Comparison of ENCODE assay signal across 10 cellular contexts in genomic region chr5:40378431-40379175, GRCh38.
DNase-seq lines count a peak whose midpoint lies in the region; ATAC-seq, FAIRE-seq and TF ChIP-seq lines count a peak whose summit lies in the region.
"Had no signal": no experiment of that assay in that cellular context is flagged by ENCODE, and none has a peak within 500 bp of the region (broad histone marks: within the 10 kb centered on the region; RNA-seq: fewer than 3 reads in every experiment).

No MANE protein-coding gene starts in this region.

- intact Hi-C loops in GM12878 (cut with micrococcal nuclease; ENCODE audit: unreplicated experiment): loop anchor here (1.0 kb wide), 1 partner anchor 111 kb away; no protein-coding TSS in a partner anchor

- H3K4ac ChIP-seq in mesendoderm (ENCODE audit: low read depth, low read length): no peak overlapping the region

- H3K4me2 ChIP-seq in GM12878 (ENCODE audit: control insufficient read depth, insufficient read depth) (peak overlapping the region; percentile 32), mesendoderm (ENCODE audit: low read length) (no peak overlapping the region)

- H3K23ac ChIP-seq in mesendoderm (ENCODE audit: low read length): no peak overlapping the region

- H3K36me3 ChIP-seq in GM12878 (ENCODE audit: control insufficient read depth in 2 of 2, insufficient read depth in 2 of 2, low read length in 1 of 2) (no peaks in the 10 kb centered on the region), mesendoderm (ENCODE audit: control insufficient read depth, insufficient read depth, low read length) (no peaks in the 10 kb centered on the region)
- H3K36me3 ChIP-seq: esophagus muscularis mucosa, stomach had no signal

- ATAC-seq in GM21528 (IDR thresholded peaks at IDR 0.05; ENCODE audit: low FRiP score, unreplicated experiment): peak; percentile 86
- peak; percentile 68 for ATAC-seq in HG03457 (IDR thresholded peaks at IDR 0.05; ENCODE audit: unreplicated experiment)
- peak; percentile 88 for ATAC-seq in GM12878

- H3K79me1 ChIP-seq in mesendoderm (ENCODE audit: low read length): no peaks in the 10 kb centered on the region

- no peak overlapping the region for H4K5ac ChIP-seq in mesendoderm (ENCODE audit: low read length)

- no peak for TF ChIP-seq CTCF in GM12878 (IDR thresholded peaks at IDR 0.05 in 2 of 3, conservative IDR thresholded peaks at IDR 0.05 in 1 of 3; ENCODE audit: control insufficient read depth in 2 of 3, extremely low read depth in 1 of 3, insufficient read depth in 1 of 3, low read depth in 3 of 3, low read length in 3 of 3)

- H3K27me3 ChIP-seq in GM12878 (replicated peaks in 1 of 2; ENCODE audit: control insufficient read depth in 2 of 2, insufficient read depth in 2 of 2, low read length in 1 of 2) (no peaks in the 10 kb centered on the region), mesendoderm (ENCODE audit: insufficient read depth, low read length, poor library complexity) (no peaks in the 10 kb centered on the region)
- H3K27me3 ChIP-seq: esophagus muscularis mucosa, stomach had no signal

- H4K8ac ChIP-seq in mesendoderm (ENCODE audit: low read depth, low read length): no peak overlapping the region

- DNase-seq in GM18507 (ENCODE audit: extremely low spot score, insufficient read length, low read depth) (no peak), GM12878 (ENCODE audit: low read depth, low spot score) (peak; percentile 62), NCI-H446 treated with DMSO at 0.1 percent for 48 hours (lab: John Stamatoyannopoulos, UW) (no peak), mesendoderm (no peak), urothelium cell line (ENCODE audit: low spot score) (no peak)
- DNase-seq in stimulated activated naive CD4-positive, alpha-beta T cell treated with Interleukin-2 at 50 U/mL for 16 hours (lab: John Stamatoyannopoulos, UW): no peak
- DNase-seq: stomach had no signal

- RAD21 ChIA-PET in GM12878 (lab: Charles Lee; ENCODE audit: unreplicated experiment): no interaction called here

- H3K4me1 ChIP-seq in GM12878 (ENCODE audit: control insufficient read depth, insufficient read depth, low read length) (peaks cover 20% of the 10 kb centered on the region), mesendoderm (ENCODE audit: control insufficient read depth, low read depth, low read length) (no peaks in the 10 kb centered on the region)

- FAIRE-seq in GM18507 (lab: Jason Lieb, UNC) (peak; percentile 81), GM12878 (lab: Jason Lieb, UNC) (peak; percentile 72), urothelium cell line (lab: Jason Lieb, UNC) (no peak)

- H2BK120ac ChIP-seq in mesendoderm (ENCODE audit: low read depth, low read length): no peak overlapping the region

- no peaks in the 10 kb centered on the region for H4K20me1 ChIP-seq in GM12878 (ENCODE audit: control insufficient read depth, insufficient read depth)

- H3K27ac ChIP-seq in GM12878 (ENCODE audit: control insufficient read depth, insufficient read depth): no peak overlapping the region
- no peak overlapping the region for H3K27ac ChIP-seq in mesendoderm (ENCODE audit: low read depth, low read length)
- H3K27ac ChIP-seq: esophagus muscularis mucosa had no signal

- in situ Hi-C loops in GM12878 (cut with MboI): no loop called here

- no peak overlapping the region for H2BK5ac ChIP-seq in mesendoderm (ENCODE audit: low read length)

- SMC1A ChIA-PET in GM12878 (lab: Charles Lee; ENCODE audit: uncharacterized antibody, unreplicated experiment): interaction anchor here (0.6 kb wide), 2 partner anchors 239 to 261 kb away, joined by 3 read pairs; no protein-coding TSS in a partner anchor

- no peak overlapping the region for H2BK15ac ChIP-seq in mesendoderm (replicated peaks; ENCODE audit: low read depth)

- no peak for TF ChIP-seq POLR2A in GM12878 (IDR thresholded peaks at IDR 0.05; ENCODE audit: low read depth, low read length)

- no TSS peak for BruUV-seq in GM12878 (replicated peaks; lab: Mats Ljungman, UMichigan)

- H3K4me3 ChIP-seq in GM12878 (no peak overlapping the region), mesendoderm (ENCODE audit: low read length) (no peak overlapping the region)
- H3K4me3 ChIP-seq: esophagus muscularis mucosa, stomach had no signal

- H3K9ac ChIP-seq in GM12878 (ENCODE audit: control insufficient read depth, insufficient read depth, low read length) (no peak overlapping the region), mesendoderm (ENCODE audit: low read length) (no peak overlapping the region)

- TF ChIP-seq RAD21 in GM12878 (IDR thresholded peaks at IDR 0.05; ENCODE audit: insufficient read depth, low read depth, low read length): no peak

- TF ChIP-seq EP300 in GM12878 (IDR thresholded peaks at IDR 0.05; ENCODE audit: borderline replicate concordance in 1 of 2, control insufficient read depth in 1 of 2, low read depth in 2 of 2, low read length in 2 of 2): peak in 1 of 2 experiments; percentile 30; a peak in 1 of 4 replicates

- H3K9me3 ChIP-seq in GM12878 (replicated peaks; ENCODE audit: control insufficient read depth, insufficient read depth, low read length): no peaks in the 10 kb centered on the region; the same call in 2 of the 3 replicates
- H3K9me3 ChIP-seq: esophagus muscularis mucosa, stomach had no signal

- no peak overlapping the region for H2AFZ ChIP-seq in GM12878 (ENCODE audit: control insufficient read depth, low read depth, low read length)

- no peak overlapping the region for H3K18ac ChIP-seq in mesendoderm (ENCODE audit: low read length)

- H3K56ac ChIP-seq in mesendoderm (ENCODE audit: low read length): no peak overlapping the region

- 71% methylated on average over 6 of the region's 6 CpGs for WGBS in GM12878 (ENCODE audit: insufficient coverage, insufficient replicate concordance, low lambda C conversion rate, missing lambda C conversion rate)
- no CpG with 5 or more reads among the region's 6 CpGs for WGBS in mesendoderm (ENCODE audit: extremely low coverage, insufficient coverage, low lambda C conversion rate)

- H3K79me2 ChIP-seq in GM12878 (ENCODE audit: control insufficient read depth, insufficient read depth, low read length) (no peaks in the 10 kb centered on the region), mesendoderm (ENCODE audit: control insufficient read depth, insufficient read depth, low read length) (no peaks in the 10 kb centered on the region)

- CTCF ChIA-PET in GM12878 (lab: Yijun Ruan, JAX): interaction anchor here (0.7 kb wide), 1 partner anchor 248 kb away, joined by 3 read pairs; no protein-coding TSS in a partner anchor

- H2AK5ac ChIP-seq in mesendoderm (ENCODE audit: low read length): no peak overlapping the region

- POLR2A ChIA-PET in GM12878 (lab: Charles Lee): no interaction called here

TF ChIP-seq in GM12878, 131 proteins besides CTCF, POLR2A, EP300 and RAD21 (continues in another document):
- TF ChIP-seq ELK1 (IDR thresholded peaks at IDR 0.05; ENCODE audit: low read depth, low read length): no peak
- no peak for TF ChIP-seq NR2C1 (IDR thresholded peaks at IDR 0.05)
- no peak for TF ChIP-seq CUX1 (IDR thresholded peaks at IDR 0.05; ENCODE audit: insufficient replicate concordance, low read depth, low read length)
- TF ChIP-seq MEF2B (IDR thresholded peaks at IDR 0.05; ENCODE audit: partially characterized antibody, poor library complexity, severe bottlenecking): peak; percentile 19
- peak; percentile 55; the same call in 1 of the 2 replicates for TF ChIP-seq SPI1 (IDR thresholded peaks at IDR 0.05; ENCODE audit: borderline replicate concordance, insufficient read depth, low read depth, low read length)
- no peak for TF ChIP-seq POU2F2 (IDR thresholded peaks at IDR 0.05; ENCODE audit: borderline replicate concordance, low read depth, low read length)
- TF ChIP-seq ZNF622 (IDR thresholded peaks at IDR 0.05): no peak
- no peak for TF ChIP-seq CBFB (IDR thresholded peaks at IDR 0.05; ENCODE audit: low read depth)
